32 cellular contexts compared by ENCODE assay signal in the genomic region with DNA sequence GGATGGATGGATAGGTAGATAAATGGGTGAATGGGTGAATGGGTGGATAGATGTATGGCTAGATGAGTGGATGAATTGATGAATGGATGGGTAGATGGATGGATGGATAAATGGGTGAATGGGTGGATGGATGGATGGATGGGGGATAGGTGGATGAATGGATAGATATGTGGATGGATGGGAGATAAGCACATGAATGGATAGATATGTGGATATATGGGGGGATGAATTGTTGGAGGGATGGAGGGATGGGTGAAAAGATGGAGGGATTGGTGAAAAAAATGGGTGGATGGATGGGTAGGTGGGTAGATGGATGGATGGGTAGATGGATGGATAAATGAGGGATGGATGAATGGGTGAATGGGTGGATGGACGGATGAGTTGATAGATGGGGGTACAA.
"Had no signal": no experiment of that assay in that cellular context is flagged by ENCODE, and none has a peak within 500 bp of the region (broad histone marks: within the 10 kb centered on the region; RNA-seq: fewer than 3 reads in every experiment).

No MANE protein-coding gene starts in this region.

- H3K9me3 ChIP-seq: adrenal gland, ascending aorta, body of pancreas, breast epithelium, colonic mucosa had no signal

- H3K36me3 ChIP-seq: adrenal gland, ascending aorta, brain microvascular endothelial cell, breast epithelium, cardiac muscle cell, colonic mucosa had no signal

- FAIRE-seq: bronchial epithelial cell, colon had no signal

- H3K4me1 ChIP-seq: adrenal gland, ascending aorta, body of pancreas, breast epithelium, colonic mucosa had no signal

- H3K27ac ChIP-seq: adrenal gland, ascending aorta, body of pancreas, brain microvascular endothelial cell, breast epithelium, cardiac muscle cell, colonic mucosa had no signal

- DNase-seq: activated effector memory CD4-positive, alpha-beta T cell treated with anti-CD3 and anti-CD28 coated beads, Interleukin-2, amount 50 U/mL, for 16 hours; activated effector memory CD4-positive, alpha-beta T cell treated with Interleukin-2 at 50 U/mL for 16 hours; activated gamma-delta T cell; activated gamma-delta T cell treated with Interleukin-2 at 50 U/mL for 16 hours; activated naive CD4-positive, alpha-beta T cell; activated naive CD4-positive, alpha-beta T cell treated with anti-CD3 and anti-CD28 coated beads for 36 hours; activated naive CD4-positive, alpha-beta T cell treated with anti-CD3 and anti-CD28 coated beads, Interleukin-2, amount 10 ng/mL, durations not matched to agents 7 days and 5 days; activated naive CD4-positive, alpha-beta T cell treated with anti-CD3 and anti-CD28 coated beads, Interleukin-2, amount 50 U/mL, for 16 hours; activated naive CD4-positive, alpha-beta T cell treated with Interleukin-2 at 50 U/mL for 16 hours; activated naive CD8-positive, alpha-beta T cell treated with anti-CD3 and anti-CD28 coated beads for 36 hours; activated naive CD8-positive, alpha-beta T cell treated with anti-CD3 and anti-CD28 coated beads, Interleukin-2, amount 10 ng/mL, durations not matched to agents 7 days and 5 days; activated naive CD8-positive, alpha-beta T cell treated with anti-CD3 and anti-CD28 coated beads, Interleukin-2, amount 50 U/mL, for 24 hours; activated T-cell treated with anti-CD3 and anti-CD28 coated beads, Interleukin-2, amount 50 U/mL, for 48 hours; activated T-cell treated with anti-CD3 and anti-CD28 coated beads, Interleukin-2, amount 50 U/mL, for 72 hours; adrenal gland; amniotic stem cell; amygdala; anterior cingulate cortex; aorta; body of pancreas; brain microvascular endothelial cell; caudate nucleus; central memory CD4-positive, alpha-beta T cell; cerebellar nuclear complex; colonic mucosa had no signal

- ATAC-seq: activated naive CD4-positive, alpha-beta T cell treated with anti-CD3 and anti-CD28 coated beads, Interleukin-2, amount 50 U/mL, for 72 hours; activated naive CD8-positive, alpha-beta T cell treated with anti-CD3 and anti-CD28 coated beads, Interleukin-2, amount 50 U/mL, for 24 hours; activated T-cell treated with anti-CD3 and anti-CD28 coated beads, Interleukin-2, amount 50 U/mL, for 72 hours; activated T-helper 17 cell treated with anti-CD3 and anti-CD28 coated beads, Interleukin-2, amount 50 U/mL, for 72 hours; body of pancreas had no signal

- H3K27me3 ChIP-seq: adrenal gland, ascending aorta, body of pancreas, brain microvascular endothelial cell, breast epithelium, cardiac muscle cell, colonic mucosa had no signal

- H3K4me3 ChIP-seq: adrenal gland, ascending aorta, body of pancreas, breast epithelium, cardiac muscle cell, colonic mucosa had no signal
